26 cellular contexts compared by ENCODE assay signal in genomic region chr17:75629157-75629556, GRCh38. TPM values are rescaled to one million over a fixed set of nuclear protein-coding genes. Genes with fewer than 3 reads are reported as not detected.
"Had no signal": no experiment of that assay in that cellular context is flagged by ENCODE, and none has a peak within 500 bp of the region (broad histone marks: within the 10 kb centered on the region; RNA-seq: fewer than 3 reads in every experiment).

No MANE protein-coding gene starts in this region.

- FAIRE-seq: endothelial cell of umbilical vein had no signal

- ATAC-seq: foreskin keratinocyte; gastroesophageal sphincter; heart left ventricle; left cardiac atrium; left lung; naive thymus-derived CD8-positive, alpha-beta T cell; psoas muscle; right cardiac atrium had no signal

- DNase-seq: dermis blood vessel endothelial cell; effector memory CD4-positive, alpha-beta T cell; foreskin keratinocyte; left cardiac atrium; left lung; mammary epithelial cell; naive thymus-derived CD8-positive, alpha-beta T cell; nephron progenitor cell; occipital lobe; psoas muscle; spleen; stimulated activated CD4-positive, alpha-beta T cell treated with anti-CD3 and anti-CD28 coated beads, Interleukin-4, amount 100 ng/mL, for 4 hours; stimulated activated naive CD4-positive, alpha-beta T cell treated with Interleukin-2 at 50 U/mL for 16 hours; stomach; thyroid gland; trophoblast cell had no signal

- H3K27me3 ChIP-seq: esophagus muscularis mucosa, foreskin keratinocyte, gastroesophageal sphincter, heart left ventricle, hepatocyte, left lung, ovary, spleen, stomach, thyroid gland, vagina had no signal

- H3K27ac ChIP-seq: coronary artery, esophagus muscularis mucosa, foreskin keratinocyte, gastroesophageal sphincter, heart left ventricle, hepatocyte, left lung, ovary, psoas muscle, skin epidermis, spleen, stomach, thyroid gland, vagina had no signal

- H3K4me3 ChIP-seq: coronary artery, esophagus muscularis mucosa, gastroesophageal sphincter, heart left ventricle, hepatocyte, left lung, ovary, psoas muscle, skin epidermis, spleen, stomach, thyroid gland, vagina had no signal

- H3K4me2 ChIP-seq: hepatocyte had no signal

- H3K9me3 ChIP-seq: esophagus muscularis mucosa, gastroesophageal sphincter, heart left ventricle, left lung, ovary, psoas muscle, spleen, stomach, thyroid gland, vagina had no signal

- H3K79me2 ChIP-seq: hepatocyte had no signal

- H2AFZ ChIP-seq: hepatocyte had no signal

- H3K36me3 ChIP-seq: ovary had no signal

RNA-seq across cellular contexts. Expression of gene SMIM5, which starts 4.1 kb away (rescaled TPM):
- total RNA-seq: dermis blood vessel endothelial cell, endothelial cell of umbilical vein, foreskin keratinocyte, mammary epithelial cell had no signal
- polyA plus RNA-seq: endothelial cell of umbilical vein had no signal
